ENCODE assay signal across 9 cellular contexts in genomic region chr13:92074658-92075057, GRCh38.
DNase-seq lines count a peak whose midpoint lies in the region; ATAC-seq, FAIRE-seq and TF ChIP-seq lines count a peak whose summit lies in the region.
"Had no signal": no experiment of that assay in that cellular context is flagged by ENCODE, and none has a peak within 500 bp of the region (broad histone marks: within the 10 kb centered on the region; RNA-seq: fewer than 3 reads in every experiment).

No MANE protein-coding gene starts in this region.

- TF ChIP-seq EP300 in Ishikawa (IDR thresholded peaks at IDR 0.05; ENCODE audit: borderline replicate concordance) = no peak

- no peaks in the 10 kb centered on the region for H3K36me3 ChIP-seq in kidney (ENCODE audit: control insufficient read depth in 1 of 2, insufficient read depth in 2 of 2, low read length in 2 of 2)

- peak; percentile 47; the same call in 1 of the 2 replicates for TF ChIP-seq RAD21 in Ishikawa (IDR thresholded peaks at IDR 0.05; ENCODE audit: low read depth)

- DNase-seq in Caki2 (ENCODE audit: low read depth) (peak; percentile 2), SHP77 (lab: John Stamatoyannopoulos, UW) (peak; percentile 27 to 49), kidney (no peak), NK-92 (lab: John Stamatoyannopoulos, UW; ENCODE audit: unreplicated experiment) (no peak), retina (no peak), NCI-H774 (lab: John Stamatoyannopoulos, UW) (no peak)
- DNase-seq: T-helper 9 cell had no signal

- in situ Hi-C loops in Caki2 (cut with HindIII; ENCODE audit: low pct_unique_long_range_greater_than_20kb, low sequenced_read_pairs) = no loop called here

- H3K4me3 ChIP-seq in kidney (ENCODE audit: low read length in 2 of 2) = no peak overlapping the region

- peak; percentile 36 for TF ChIP-seq CTCF in kidney (IDR thresholded peaks at IDR 0.05; ENCODE audit: borderline replicate concordance, extremely low read depth, insufficient read depth)

- H3K9ac ChIP-seq in kidney (ENCODE audit: low read length in 2 of 2) = no peak overlapping the region

- no peak overlapping the region for H3K27ac ChIP-seq in kidney (ENCODE audit: low read depth in 2 of 2, low read length in 2 of 2)

- intact Hi-C loops in kidney (cut with DNase I) = no loop called here

- no peak for FAIRE-seq in kidney (lab: Jason Lieb, UNC)

- no peak for ATAC-seq in GM18909 (IDR thresholded peaks at IDR 0.05; ENCODE audit: poor library complexity, unreplicated experiment)

- no peaks in the 10 kb centered on the region for H3K4me1 ChIP-seq in kidney (ENCODE audit: control insufficient read depth in 1 of 2, insufficient read depth in 1 of 2, low read depth in 1 of 2, low read length in 2 of 2)

- no peaks in the 10 kb centered on the region for H3K9me3 ChIP-seq in kidney (ENCODE audit: control insufficient read depth in 1 of 2, low read length in 2 of 2)

TF ChIP-seq in Ishikawa, 13 proteins besides CTCF, POLR2A, EP300 and RAD21:
- TF ChIP-seq TEAD4 (IDR thresholded peaks at IDR 0.05) = no peak
- no peak for TF ChIP-seq USF1 (IDR thresholded peaks at IDR 0.05)
- TF ChIP-seq YY1 (IDR thresholded peaks at IDR 0.05; ENCODE audit: low read depth) = no peak
- TF ChIP-seq REST (IDR thresholded peaks at IDR 0.05; ENCODE audit: low read depth) = no peak
- TF ChIP-seq FOXM1 (IDR thresholded peaks at IDR 0.05; ENCODE audit: borderline replicate concordance, low read depth) = no peak

Comparison
In these comparisons a context has a peak if more than half of its experiments do, and no peak if none do; other contexts are left out.
1. DNase-seq: peak in Caki2 (single experiment) and SHP77 (2 of 2); none in kidney (single experiment), NK-92 (single experiment), retina (single experiment) and NCI-H774 (single experiment).